9 cellular contexts compared by ENCODE assay signal in genomic region chr4:183182873-183183725, GRCh38.
DNase-seq lines count a peak whose midpoint lies in the region; ATAC-seq lines count a peak whose summit lies in the region.
"Had no signal": no experiment of that assay in that cellular context is flagged by ENCODE, and none has a peak within 500 bp of the region (broad histone marks: within the 10 kb centered on the region; RNA-seq: fewer than 3 reads in every experiment).

No MANE protein-coding gene starts in this region.

- DNase-seq in NK-92 treated with Interleukin-12 subunit alpha and Interleukin-12 subunit beta, amount 100 ng/mL, for 24 hours (lab: John Stamatoyannopoulos, UW), result peak; percentile 22
- DNase-seq in NK-92 (lab: John Stamatoyannopoulos, UW; ENCODE audit: unreplicated experiment) (no peak), NCI-H510A treated with DMSO at 0.1 percent for 48 hours (lab: John Stamatoyannopoulos, UW) (peak; percentile 24), islet precursor cell (peak; percentile 92), T1000 (lab: John Stamatoyannopoulos, UW) (no peak)
- DNase-seq in activated effector memory CD4-positive, alpha-beta T cell treated with anti-CD3 and anti-CD28 coated beads, Interleukin-2, amount 50 U/mL, for 16 hours, result peak; percentile 71
- DNase-seq: activated B cell treated with CpG ODN at 0.5 μM for 24 hours had no signal

- no peak for ATAC-seq in GM18520 (IDR thresholded peaks at IDR 0.05; ENCODE audit: unreplicated experiment)
- ATAC-seq in HG03097 (IDR thresholded peaks at IDR 0.05; ENCODE audit: low FRiP score, unreplicated experiment), result no peak

Comparison
In these comparisons a context has a peak if more than half of its experiments do, and no peak if none do; other contexts are left out.
1. DNase-seq: peak in NK-92 treated with Interleukin-12 subunit alpha and Interleukin-12 subunit beta, amount 100 ng/mL, for 24 hours (single experiment), NCI-H510A treated with DMSO at 0.1 percent for 48 hours (single experiment), activated effector memory CD4-positive, alpha-beta T cell treated with anti-CD3 and anti-CD28 coated beads, Interleukin-2, amount 50 U/mL, for 16 hours (single experiment) and islet precursor cell (single experiment); none in NK-92 (single experiment) and T1000 (single experiment).